ENCODE assay signal across 1 cellular context in the genomic region with DNA sequence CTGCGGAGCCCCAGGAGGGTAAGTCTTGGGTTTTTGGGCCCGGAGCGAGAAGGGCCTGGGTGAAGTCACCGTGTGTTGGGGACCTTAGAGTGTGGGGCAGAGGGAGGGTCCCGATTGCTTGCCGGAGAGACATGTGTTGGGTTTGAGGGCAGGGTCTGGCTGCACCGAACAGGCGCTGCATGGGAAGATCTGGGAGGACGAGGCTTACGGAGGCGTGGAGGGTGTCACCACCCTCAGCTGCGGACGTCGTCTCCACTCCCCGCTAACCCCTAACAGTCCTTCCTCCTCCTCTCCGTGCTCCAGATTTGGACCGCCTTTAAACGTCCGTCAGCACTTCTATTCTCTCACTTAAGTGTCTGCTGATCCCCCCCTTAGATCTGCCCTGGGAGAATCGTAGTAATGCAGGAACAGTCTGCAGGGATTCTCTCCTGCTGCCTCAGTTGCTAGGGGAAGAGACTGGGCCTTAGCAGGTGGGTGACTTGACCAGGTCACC.
A peak's percentile ranks its signal among the peaks of the same experiment; 100 is the strongest.
TF ChIP-seq lines count a peak whose summit lies in the region.

No MANE protein-coding gene starts in this region.

TF ChIP-seq in HepG2, 621 proteins besides CTCF, POLR2A, EP300 and RAD21:
- TF ChIP-seq CCDC6 (CRISPR knock-in tag; IDR thresholded peaks at IDR 0.05) (0 out of 2 replicates have a peak, but pooled peaks have one; percentile 12), ZNF687 (CRISPR knock-in tag; IDR thresholded peaks at IDR 0.05) (peak; percentile 6; the same call in 1 of the 2 replicates), ZNF263 (CRISPR knock-in tag; IDR thresholded peaks at IDR 0.05) (peak; percentile 59)
